ENCODE assay signal across 1 cellular context in genomic region chr14:83208346-83208745, GRCh38.
TF ChIP-seq lines count a peak whose summit lies in the region.

No MANE protein-coding gene starts in this region.

TF ChIP-seq in WTC11, 78 proteins besides CTCF, POLR2A, EP300 and RAD21 (continued from another document):
- no peak for TF ChIP-seq ZNF425 (CRISPR knock-in tag; conservative IDR thresholded peaks at IDR 0.05)
- TF ChIP-seq ATF2 (CRISPR knock-in tag; IDR thresholded peaks at IDR 0.05; ENCODE audit: borderline replicate concordance, low read depth): no peak
- no peak for TF ChIP-seq ZSCAN18 (CRISPR knock-in tag; IDR thresholded peaks at IDR 0.05)
